1 cellular context compared by ENCODE assay signal in genomic region chr3:40524571-40525285, GRCh38.
TF ChIP-seq lines count a peak whose summit lies in the region.

Gene ZNF621 (plus strand): TSS chr3:40524960. CDS start chr3:40525841, 881 bp downstream.

TF ChIP-seq in K562, 482 proteins besides CTCF, POLR2A, EP300 and RAD21 (continued from another document):
- TF ChIP-seq KAT8 (IDR thresholded peaks at IDR 0.05; ENCODE audit: low read depth) (no peak; the same call in 1 of the 2 replicates), ZBED1 (IDR thresholded peaks at IDR 0.05) (no peak), HOXB6 (CRISPR knock-in tag; IDR thresholded peaks at IDR 0.05; ENCODE audit: borderline replicate concordance) (no peak), TCF7L2 (IDR thresholded peaks at IDR 0.05; ENCODE audit: low read depth, low read length) (no peak)
